ENCODE assay signal across 24 cellular contexts in the genomic region with DNA sequence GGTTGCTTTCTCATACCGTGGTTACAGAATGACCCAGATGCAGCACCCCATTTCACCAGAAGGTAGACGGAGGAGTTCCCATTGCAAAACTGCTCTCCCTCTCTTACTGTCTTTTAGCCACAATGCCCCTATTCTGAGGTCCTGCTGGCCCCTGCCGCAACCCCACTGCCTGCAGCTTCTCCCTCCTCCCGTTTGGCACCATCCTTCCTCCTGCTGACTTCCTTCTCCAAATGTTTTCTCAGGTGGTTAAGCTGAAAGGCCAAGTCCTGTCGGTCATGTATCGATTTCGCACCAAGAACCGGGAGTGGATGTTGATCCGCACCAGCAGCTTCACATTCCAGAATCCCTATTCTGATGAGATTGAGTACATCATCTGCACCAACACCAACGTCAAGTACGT.
"Had no signal": no experiment of that assay in that cellular context is flagged by ENCODE, and none has a peak within 500 bp of the region (broad histone marks: within the 10 kb centered on the region; RNA-seq: fewer than 3 reads in every experiment).

No MANE protein-coding gene starts in this region.

- H3K4me3 Mint-ChIP-seq: activated B cell treated with CpG ODN at 0.5 μM for 24 hours; activated CD8-positive, alpha-beta T cell treated with anti-CD3 and anti-CD28 coated beads for 36 hours; activated naive CD4-positive, alpha-beta T cell treated with anti-CD3 and anti-CD28 coated beads, Interleukin-2, amount 50 U/mL, for 24 hours; activated naive CD8-positive, alpha-beta T cell treated with anti-CD3 and anti-CD28 coated beads, Interleukin-2, amount 50 U/mL, for 24 hours; activated T-cell treated with anti-CD3 and anti-CD28 coated beads, Interleukin-2, amount 50 U/mL, for 4 hours; activated T-helper 17 cell treated with anti-CD3 and anti-CD28 coated beads, Interleukin-2, amount 50 U/mL, for 72 hours; dendritic cell treated with granulocyte-macrophage colony-stimulating factor and Interleukin-4, amounts not matched to agents 40 ng/mL and 50 ng/mL, for 4 days; natural killer cell treated with Interleukin-12 subunit alpha and Interleukin-12 subunit beta and Interleukin-15 and Interleukin-18, amount 100 ng/mL, for 72 hours; stimulated activated memory B cell treated with anti-CD40 and anti-IgM and Interleukin-4, amounts not matched to agents 10 μg/mL and 1 μg/mL and 100 μg/mL, for 72 hours; stimulated activated naive CD8-positive, alpha-beta T cell treated with anti-CD3 and anti-CD28 coated beads, Interleukin-15, amount 100 ng/mL, for 72 hours had no signal

- H3K27me3 ChIP-seq: body of pancreas, gastrocnemius medialis, right lobe of liver, thyroid gland, upper lobe of right lung had no signal

- H3K4me1 ChIP-seq: body of pancreas, gastrocnemius medialis, right lobe of liver had no signal

- H3K36me3 Mint-ChIP-seq: activated naive CD4-positive, alpha-beta T cell treated with anti-CD3 and anti-CD28 coated beads, Interleukin-2, amount 50 U/mL, for 24 hours; natural killer cell treated with Interleukin-12 subunit alpha and Interleukin-12 subunit beta and Interleukin-15 and Interleukin-18, amount 100 ng/mL, for 72 hours; stimulated activated memory B cell treated with anti-CD40 and anti-IgM and Interleukin-4, amounts not matched to agents 10 μg/mL and 1 μg/mL and 100 μg/mL, for 72 hours had no signal

- H3K36me3 ChIP-seq: gastrocnemius medialis, right lobe of liver, thyroid gland, upper lobe of right lung had no signal

- H3K27ac Mint-ChIP-seq: activated B cell treated with CpG ODN at 0.5 μM for 24 hours; activated CD8-positive, alpha-beta T cell treated with anti-CD3 and anti-CD28 coated beads for 36 hours; activated naive CD4-positive, alpha-beta T cell treated with anti-CD3 and anti-CD28 coated beads, Interleukin-2, amount 50 U/mL, for 24 hours; activated naive CD8-positive, alpha-beta T cell treated with anti-CD3 and anti-CD28 coated beads, Interleukin-2, amount 50 U/mL, for 24 hours; activated T-helper 17 cell treated with anti-CD3 and anti-CD28 coated beads, Interleukin-2, amount 50 U/mL, for 72 hours; dendritic cell treated with granulocyte-macrophage colony-stimulating factor and Interleukin-4, amounts not matched to agents 40 ng/mL and 50 ng/mL, for 4 days; natural killer cell treated with Interleukin-12 subunit alpha and Interleukin-12 subunit beta and Interleukin-15 and Interleukin-18, amount 100 ng/mL, for 72 hours; stimulated activated memory B cell treated with anti-CD40 and anti-IgM and Interleukin-4, amounts not matched to agents 10 μg/mL and 1 μg/mL and 100 μg/mL, for 72 hours; stimulated activated naive CD8-positive, alpha-beta T cell treated with anti-CD3 and anti-CD28 coated beads, Interleukin-15, amount 100 ng/mL, for 72 hours had no signal

- H3K4me3 ChIP-seq: body of pancreas, gastrocnemius medialis, right lobe of liver, skin epidermis, thyroid gland, upper lobe of right lung had no signal

- H3K4me1 Mint-ChIP-seq: activated B cell treated with CpG ODN at 0.5 μM for 24 hours; activated naive CD4-positive, alpha-beta T cell treated with anti-CD3 and anti-CD28 coated beads, Interleukin-2, amount 50 U/mL, for 24 hours; activated naive CD8-positive, alpha-beta T cell treated with anti-CD3 and anti-CD28 coated beads, Interleukin-2, amount 50 U/mL, for 24 hours; activated T-helper 17 cell treated with anti-CD3 and anti-CD28 coated beads, Interleukin-2, amount 50 U/mL, for 72 hours; stimulated activated memory B cell treated with anti-CD40 and anti-IgM and Interleukin-4, amounts not matched to agents 10 μg/mL and 1 μg/mL and 100 μg/mL, for 72 hours; stimulated activated naive CD8-positive, alpha-beta T cell treated with anti-CD3 and anti-CD28 coated beads, Interleukin-15, amount 100 ng/mL, for 72 hours had no signal

- H3K9ac ChIP-seq: SK-N-SH had no signal

- H3K27ac ChIP-seq: body of pancreas, gastrocnemius medialis, right lobe of liver, skin epidermis, thyroid gland, upper lobe of right lung had no signal

- DNase-seq: activated B cell treated with CpG ODN at 0.5 μM for 24 hours; activated CD4-positive, alpha-beta T cell treated with anti-CD3 and anti-CD28 coated beads, Interleukin-2, amount 50 U/mL, for 1 hour; activated CD8-positive, alpha-beta T cell treated with anti-CD3 and anti-CD28 coated beads for 36 hours; activated gamma-delta T cell treated with Interleukin-2 at 50 U/mL for 16 hours; activated naive CD8-positive, alpha-beta T cell treated with anti-CD3 and anti-CD28 coated beads, Interleukin-2, amount 50 U/mL, for 24 hours; activated T-cell treated with anti-CD3 and anti-CD28 coated beads, Interleukin-2, amount 50 U/mL, for 4 hours; body of pancreas; effector CD8-positive, alpha-beta T cell; gastrocnemius medialis; glutamatergic neuron; right lobe of liver; SK-N-SH; stimulated activated CD4-positive, alpha-beta T cell treated with anti-CD3 and anti-CD28 coated beads, Interleukin-4, amount 100 ng/mL, for 4 hours; stimulated activated CD8-positive, alpha-beta memory T cell treated with anti-CD3 and anti-CD28 coated beads, Interleukin-4, amount 100 ng/mL, for 48 hours; stimulated activated naive CD8-positive, alpha-beta T cell treated with anti-CD3 and anti-CD28 coated beads, Interleukin-15, amount 100 ng/mL, for 72 hours; substantia nigra; thyroid gland; upper lobe of right lung had no signal

- H3K9me3 ChIP-seq: body of pancreas, gastrocnemius medialis, right lobe of liver, SK-N-SH, thyroid gland, upper lobe of right lung had no signal

- ATAC-seq: activated CD8-positive, alpha-beta T cell treated with anti-CD3 and anti-CD28 coated beads for 36 hours; activated naive CD8-positive, alpha-beta T cell treated with anti-CD3 and anti-CD28 coated beads, Interleukin-2, amount 50 U/mL, for 24 hours; activated T-cell treated with anti-CD3 and anti-CD28 coated beads, Interleukin-2, amount 50 U/mL, for 4 hours; activated T-helper 17 cell treated with anti-CD3 and anti-CD28 coated beads, Interleukin-2, amount 50 U/mL, for 72 hours; body of pancreas; gastrocnemius medialis; natural killer cell treated with Interleukin-12 subunit alpha and Interleukin-12 subunit beta and Interleukin-15 and Interleukin-18, amount 100 ng/mL, for 72 hours; right lobe of liver; stimulated activated memory B cell treated with anti-CD40 and anti-IgM and Interleukin-4, amounts not matched to agents 10 μg/mL and 1 μg/mL and 100 μg/mL, for 72 hours; stimulated activated naive CD8-positive, alpha-beta T cell treated with anti-CD3 and anti-CD28 coated beads, Interleukin-15, amount 100 ng/mL, for 72 hours; upper lobe of right lung had no signal

- H3K4me2 ChIP-seq: SK-N-SH had no signal
